ENCODE assay signal across 9 cellular contexts in the genomic region with DNA sequence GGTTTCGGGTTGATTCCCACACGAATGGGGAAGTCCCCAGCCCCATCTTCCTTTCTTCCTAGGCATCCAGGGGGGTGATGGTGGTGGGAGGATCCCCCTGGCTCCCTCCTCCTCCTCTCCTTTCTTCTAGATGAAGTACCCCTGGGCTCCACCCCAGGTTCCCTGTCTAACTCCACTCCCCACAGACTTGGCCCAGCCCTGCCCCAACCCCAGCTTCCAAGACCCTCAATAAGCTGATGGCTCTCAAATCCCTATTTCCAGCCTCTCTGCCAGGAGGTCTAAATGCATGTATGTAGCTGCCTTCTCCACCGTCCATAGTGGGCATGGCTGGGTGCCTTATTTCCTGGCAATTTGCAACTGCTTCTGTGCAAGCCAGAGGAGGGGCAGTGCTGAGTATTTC.
"Had no signal": no experiment of that assay in that cellular context is flagged by ENCODE, and none has a peak within 500 bp of the region (broad histone marks: within the 10 kb centered on the region; RNA-seq: fewer than 3 reads in every experiment).

No MANE protein-coding gene starts in this region.

- H3K4me3 ChIP-seq: GM23248, K562 had no signal

- DNase-seq: GM23248, GOT3, H9, HCEC 1CT, IMR-90, KG1 had no signal

- H2AFZ ChIP-seq: GM23248 had no signal

- ATAC-seq: K562 had no signal

- H3K4me3 Mint-ChIP-seq: H9 had no signal

- FAIRE-seq: H54, HTR-8/SVneo, K562 had no signal

- H3K27ac ChIP-seq: GM23248 had no signal

- H3K9ac ChIP-seq: GM23248 had no signal
